Comparison of ENCODE assay signal across 22 cellular contexts in genomic region chr5:947626-948471, GRCh38. TPM values are rescaled to one million over a fixed set of nuclear protein-coding genes. Genes with fewer than 3 reads are reported as not detected.
A peak's percentile ranks its signal among the peaks of the same experiment; 100 is the strongest.
DNase-seq lines count a peak whose midpoint lies in the region; ATAC-seq and TF ChIP-seq lines count a peak whose summit lies in the region.
"Had no signal": no experiment of that assay in that cellular context is flagged by ENCODE, and none has a peak within 500 bp of the region (broad histone marks: within the 10 kb centered on the region; RNA-seq: fewer than 3 reads in every experiment).

No MANE protein-coding gene starts in this region.

- no peaks in the 10 kb centered on the region for H3K36me3 Mint-ChIP-seq in activated B cell treated with CpG ODN at 0.5 μM for 24 hours (ENCODE audit: low read depth)
- H3K36me3 Mint-ChIP-seq in naive thymus-derived CD4-positive, alpha-beta T cell: peaks cover 0 to 8% (median 0%) of the 10 kb centered on the region in 5 donors

- H3K27me3 Mint-ChIP-seq in activated B cell treated with CpG ODN at 0.5 μM for 24 hours: peaks cover 58% of the 10 kb centered on the region
- peaks cover 26 to 61% (median 44%) of the 10 kb centered on the region in 5 donors for H3K27me3 Mint-ChIP-seq in naive thymus-derived CD4-positive, alpha-beta T cell

- H3K4me3 Mint-ChIP-seq in activated B cell treated with CpG ODN at 0.5 μM for 24 hours: no peak overlapping the region
- no peak overlapping the region for H3K4me3 Mint-ChIP-seq in naive thymus-derived CD4-positive, alpha-beta T cell
- H3K4me3 Mint-ChIP-seq: activated CD8-positive, alpha-beta T cell treated with anti-CD3 and anti-CD28 coated beads for 36 hours; CD4-positive, CD25-positive, alpha-beta regulatory T cell; endodermal cell; GM23338; naive thymus-derived CD8-positive, alpha-beta T cell had no signal

- H3K9me3 ChIP-seq in naive thymus-derived CD4-positive, alpha-beta T cell (ENCODE audit: control insufficient read depth in 2 of 3, low read length in 3 of 3): no peaks in the 10 kb centered on the region
- H3K9me3 ChIP-seq: lower lobe of right lung, upper lobe of right lung had no signal

- intact Hi-C loops in activated B cell treated with CpG ODN at 0.5 μM for 24 hours (cut with micrococcal nuclease) (no loop called here), lower leg skin (cut with DNase I; ENCODE audit: low total_unique reads) (no loop called here)
- intact Hi-C loops in naive thymus-derived CD4-positive, alpha-beta T cell (cut with micrococcal nuclease): no loop called here

- CTCF ChIA-PET in activated B cell treated with CpG ODN at 0.5 μM for 24 hours (lab: Charles Lee): no interaction called here
- CTCF ChIA-PET in naive thymus-derived CD4-positive, alpha-beta T cell (lab: Charles Lee): no interaction called here

- no peak overlapping the region for H3K27ac Mint-ChIP-seq in activated B cell treated with CpG ODN at 0.5 μM for 24 hours
- no peak overlapping the region for H3K27ac Mint-ChIP-seq in naive thymus-derived CD4-positive, alpha-beta T cell
- H3K27ac Mint-ChIP-seq: activated CD8-positive, alpha-beta T cell treated with anti-CD3 and anti-CD28 coated beads for 36 hours; CD4-positive, CD25-positive, alpha-beta regulatory T cell; endodermal cell; GM23338; naive thymus-derived CD8-positive, alpha-beta T cell had no signal

- H3K36me3 ChIP-seq in naive thymus-derived CD4-positive, alpha-beta T cell (ENCODE audit: control insufficient read depth in 2 of 3, insufficient read depth in 3 of 3, low read length in 3 of 3): no peaks in the 10 kb centered on the region
- H3K36me3 ChIP-seq: lower lobe of right lung, upper lobe of right lung had no signal

- POLR2A ChIA-PET in activated B cell treated with CpG ODN at 0.5 μM for 24 hours (lab: Charles Lee): no interaction called here
- POLR2A ChIA-PET in naive thymus-derived CD4-positive, alpha-beta T cell (lab: Charles Lee): no interaction called here

- no peak overlapping the region for H3K4me3 ChIP-seq in NB4 (ENCODE audit: low read depth, low read length)
- H3K4me3 ChIP-seq in lower leg skin (ENCODE audit: low read depth, poor library complexity, severe bottlenecking): no peak overlapping the region
- no peak overlapping the region for H3K4me3 ChIP-seq in naive thymus-derived CD4-positive, alpha-beta T cell (ENCODE audit: low read length)
- H3K4me3 ChIP-seq: GM23338, lower lobe of right lung, SK-N-MC, upper lobe of right lung had no signal

- H3K27ac ChIP-seq in naive thymus-derived CD4-positive, alpha-beta T cell (ENCODE audit: low read depth, low read length): no peak overlapping the region
- H3K27ac ChIP-seq: lower lobe of right lung, SK-N-MC, upper lobe of right lung had no signal

- ATAC-seq in activated B cell treated with CpG ODN at 0.5 μM for 24 hours (ENCODE audit: low read depth) (peak; percentile 31), GM18502 (IDR thresholded peaks at IDR 0.05; ENCODE audit: poor library complexity, unreplicated experiment) (no peak)
- no peak for ATAC-seq in naive thymus-derived CD4-positive, alpha-beta T cell
- ATAC-seq: activated CD8-positive, alpha-beta T cell treated with anti-CD3 and anti-CD28 coated beads for 36 hours; naive thymus-derived CD8-positive, alpha-beta T cell; upper lobe of right lung had no signal

- H3K4me1 Mint-ChIP-seq in activated B cell treated with CpG ODN at 0.5 μM for 24 hours: no peaks in the 10 kb centered on the region
- H3K4me1 Mint-ChIP-seq in naive thymus-derived CD4-positive, alpha-beta T cell: peaks cover 0 to 8% (median 0%) of the 10 kb centered on the region in 7 donors

- TF ChIP-seq CTCF in NB4 (IDR thresholded peaks at IDR 0.05; ENCODE audit: low read depth, low read length) (no peak), activated B cell treated with CpG ODN at 0.5 μM for 24 hours (IDR thresholded peaks at IDR 0.05) (no peak), lower leg skin (IDR thresholded peaks at IDR 0.05) (no peak)

- H3K9me3 Mint-ChIP-seq in activated B cell treated with CpG ODN at 0.5 μM for 24 hours: no peaks in the 10 kb centered on the region
- H3K9me3 Mint-ChIP-seq in naive thymus-derived CD4-positive, alpha-beta T cell: peaks cover 0 to 3% (median 0%) of the 10 kb centered on the region in 11 donors
- H3K9me3 Mint-ChIP-seq: activated CD8-positive, alpha-beta T cell treated with anti-CD3 and anti-CD28 coated beads for 36 hours; CD4-positive, CD25-positive, alpha-beta regulatory T cell; endodermal cell; GM23338 had no signal

- DNase-seq in EH (ENCODE audit: low read depth): peak; percentile 26
- DNase-seq in NB4 (ENCODE audit: low read depth): peak; percentile 82
- no peak for DNase-seq in activated B cell treated with CpG ODN at 0.5 μM for 24 hours
- DNase-seq in mesenteric fat pad (ENCODE audit: low spot score): peak; percentile 81
- no peak for DNase-seq in cortex of kidney (lab: John Stamatoyannopoulos, UW)
- no peak for DNase-seq in lower leg skin (ENCODE audit: low spot score in 2 of 2)
- DNase-seq in naive thymus-derived CD4-positive, alpha-beta T cell: no peak
- DNase-seq: activated CD8-positive, alpha-beta T cell treated with anti-CD3 and anti-CD28 coated beads for 36 hours; CD4-positive, CD25-positive, alpha-beta regulatory T cell; central memory CD4-positive, alpha-beta T cell; endodermal cell; foreskin fibroblast; lower lobe of right lung; naive thymus-derived CD8-positive, alpha-beta T cell; NCI-H1436; NCI-H345; stimulated activated CD4-positive, alpha-beta T cell treated with anti-CD3 and anti-CD28 coated beads, Interleukin-12 subunit alpha, Interleukin-12 subunit beta, amount 100 ng/mL, for 4 hours; stimulated activated naive CD4-positive, alpha-beta T cell treated with Interleukin-2 at 50 U/mL for 16 hours had no signal

- TF ChIP-seq POLR2A in NB4 (IDR thresholded peaks at IDR 0.05; ENCODE audit: extremely low read depth, insufficient read length) (no peak), lower leg skin (IDR thresholded peaks at IDR 0.05) (no peak)

- 61 to 62% methylated on average over 19 of the region's 19 CpGs for WGBS in lower leg skin, 2 donors

- no peaks in the 10 kb centered on the region for H3K4me1 ChIP-seq in naive thymus-derived CD4-positive, alpha-beta T cell (ENCODE audit: control insufficient read depth in 2 of 2, insufficient read depth in 2 of 2, low read length in 2 of 2)
- H3K4me1 ChIP-seq: upper lobe of right lung had no signal

- H3K27me3 ChIP-seq in naive thymus-derived CD4-positive, alpha-beta T cell (ENCODE audit: control insufficient read depth in 2 of 2, insufficient read depth in 2 of 2, low read length in 2 of 2): no peaks in the 10 kb centered on the region

RNA-seq across cellular contexts. Expression of gene TRIP13, which starts 55.2 kb away (rescaled TPM):
- total RNA-seq in activated B cell treated with CpG ODN at 0.5 μM for 24 hours: 3.5 and 4.1 TPM in 2 replicates
- total RNA-seq in mesenteric fat pad: 1.2 TPM
- total RNA-seq in lower leg skin: 1 to 10 TPM in 3 of 4 donors, under 1 TPM in 1; 0.53 to 3.0 (median 1.6) TPM
- 10 to 100 TPM in 1 of 5 experiments, under 1 TPM in 3, not detected in 1; 0.39 to 23.5 (median 0.57) TPM for total RNA-seq in naive thymus-derived CD4-positive, alpha-beta T cell
- polyA plus RNA-seq in naive thymus-derived CD4-positive, alpha-beta T cell: under 1 TPM; 0.52 to 0.63 TPM

RNA-seq across cellular contexts. Expression of gene BRD9, which starts 55.2 kb away (rescaled TPM):
- total RNA-seq in activated B cell treated with CpG ODN at 0.5 μM for 24 hours: 53.0 and 67.8 TPM in 2 replicates
- 38.2 TPM for total RNA-seq in mesenteric fat pad
- total RNA-seq in lower leg skin: 10 to 100 TPM; 27.5 to 49.6 (median 28.6) TPM
- 10 to 100 TPM; 63.2 to 93.2 (median 82.2) TPM for total RNA-seq in naive thymus-derived CD4-positive, alpha-beta T cell
- polyA plus RNA-seq in naive thymus-derived CD4-positive, alpha-beta T cell: 10 to 100 TPM; 10.6 to 17.6 TPM

Comparison
In these comparisons a context has a peak if more than half of its experiments do, and no peak if none do; other contexts are left out.
1. DNase-seq: peak in EH (single experiment), NB4 (single experiment) and mesenteric fat pad (single experiment); none in activated B cell treated with CpG ODN at 0.5 μM for 24 hours (single experiment), cortex of kidney (single experiment), lower leg skin (0 of 2) and naive thymus-derived CD4-positive, alpha-beta T cell (0 of 9).